Comparison of ENCODE assay signal across 27 cellular contexts in the genomic region with DNA sequence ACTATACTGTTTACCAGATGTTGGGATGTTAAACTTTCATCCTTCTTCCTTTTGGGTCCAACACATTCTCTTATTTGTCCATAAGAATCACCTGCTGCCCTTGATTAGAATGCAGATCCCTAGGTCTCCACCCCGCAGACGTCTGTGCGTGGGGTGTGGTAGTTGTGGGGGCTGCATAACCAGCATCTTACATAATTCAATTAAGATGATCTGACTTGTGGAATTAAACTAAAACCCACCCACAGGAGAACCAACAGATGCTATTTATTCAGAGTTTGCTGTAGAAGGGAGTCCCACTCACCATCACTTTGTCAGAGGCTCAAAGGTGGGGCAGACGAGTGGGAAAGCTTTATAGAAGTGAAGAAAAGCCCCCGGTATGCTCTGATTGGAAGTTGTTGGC. TPM values are rescaled to one million over a fixed set of nuclear protein-coding genes. Genes with fewer than 3 reads are reported as not detected.
DNase-seq lines count a peak whose midpoint lies in the region; ATAC-seq and TF ChIP-seq lines count a peak whose summit lies in the region.
"Had no signal": no experiment of that assay in that cellular context is flagged by ENCODE, and none has a peak within 500 bp of the region (broad histone marks: within the 10 kb centered on the region; RNA-seq: fewer than 3 reads in every experiment).

No MANE protein-coding gene starts in this region.

- peaks cover 2% of the 10 kb centered on the region for H3K79me2 ChIP-seq in trophoblast cell (ENCODE audit: control insufficient read depth, insufficient read depth, low read length, poor library complexity)
- H3K79me2 ChIP-seq: parathyroid adenoma had no signal

- H3K14ac ChIP-seq in trophoblast cell (ENCODE audit: low read length): no peak overlapping the region

- no peaks in the 10 kb centered on the region for H3K36me3 ChIP-seq in trophoblast cell (ENCODE audit: control insufficient read depth in 1 of 2, insufficient read depth in 2 of 2, low read length in 2 of 2)
- H3K36me3 ChIP-seq: Peyer's patch had no signal

- no peak overlapping the region for H3K27ac Mint-ChIP-seq in T-helper 1 cell treated with Interleukin-12 subunit alpha and Interleukin-12 subunit beta and Interleukin-4 antibody, amounts not matched to agents 30 μg/mL and 1 μg/mL, for 36 hours
- H3K27ac Mint-ChIP-seq in IgD-negative memory B cell (no peak overlapping the region), osteocyte (ENCODE audit: unreplicated experiment) (no peak overlapping the region)
- peak overlapping the region; percentile 17 for H3K27ac Mint-ChIP-seq in central memory CD8-positive, alpha-beta T cell (ENCODE audit: low read depth)

- H4K8ac ChIP-seq in trophoblast cell (ENCODE audit: low read depth, low read length): no peak overlapping the region

- peaks cover 13% of the 10 kb centered on the region for H3K4me1 Mint-ChIP-seq in T-helper 1 cell treated with Interleukin-12 subunit alpha and Interleukin-12 subunit beta and Interleukin-4 antibody, amounts not matched to agents 30 μg/mL and 1 μg/mL, for 36 hours (ENCODE audit: low read depth)
- H3K4me1 Mint-ChIP-seq in IgD-negative memory B cell (peaks cover 11 to 22% (median 17%) of the 10 kb centered on the region in 3 donors), osteocyte (ENCODE audit: unreplicated experiment) (peaks cover 28% of the 10 kb centered on the region)
- peaks cover 19% of the 10 kb centered on the region for H3K4me1 Mint-ChIP-seq in central memory CD8-positive, alpha-beta T cell

- no peak overlapping the region for H3K4ac ChIP-seq in trophoblast cell (ENCODE audit: low read depth, low read length)

- no peak overlapping the region for H3K27ac ChIP-seq in trophoblast cell (ENCODE audit: low read depth, low read length)
- H3K27ac ChIP-seq: foreskin keratinocyte, hepatocyte, KMS-11, parathyroid adenoma, VCaP had no signal

- H3K18ac ChIP-seq in trophoblast cell (ENCODE audit: low read length): no peak overlapping the region

- no peak for TF ChIP-seq CTCF in osteocyte (IDR thresholded peaks at IDR 0.05)

- H2BK12ac ChIP-seq in trophoblast cell (ENCODE audit: low read length): no peak overlapping the region

- H3K4me1 ChIP-seq in trophoblast cell (ENCODE audit: control insufficient read depth in 1 of 2, insufficient read depth in 2 of 2, low read length in 2 of 2): peaks cover 2% of the 10 kb centered on the region in 2 experiments
- H3K4me1 ChIP-seq: foreskin keratinocyte had no signal

- no peak overlapping the region for H2AFZ ChIP-seq in trophoblast cell (ENCODE audit: insufficient read depth, low read length, poor library complexity)
- H2AFZ ChIP-seq: hepatocyte had no signal

- H3K9me3 Mint-ChIP-seq in T-helper 1 cell treated with Interleukin-12 subunit alpha and Interleukin-12 subunit beta and Interleukin-4 antibody, amounts not matched to agents 30 μg/mL and 1 μg/mL, for 36 hours: no peaks in the 10 kb centered on the region
- H3K9me3 Mint-ChIP-seq in IgD-negative memory B cell (peaks cover 0 to 2% (median 0%) of the 10 kb centered on the region in 3 donors), osteocyte (ENCODE audit: unreplicated experiment) (no peaks in the 10 kb centered on the region)
- H3K9me3 Mint-ChIP-seq in central memory CD8-positive, alpha-beta T cell: no peaks in the 10 kb centered on the region

- DNase-seq in T-helper 1 cell (no peak), osteocyte (ENCODE audit: extremely low spot score, unreplicated experiment) (no peak), trophoblast cell (no peak), NCI-H2081 treated with DMSO at 0.1 percent for 48 hours (lab: John Stamatoyannopoulos, UW) (no peak), RPMI8226 (no peak)
- DNase-seq in central memory CD8-positive, alpha-beta T cell (ENCODE audit: low spot score in 2 of 2): no peak
- DNase-seq: 8988T; activated CD4-positive, alpha-beta T cell treated with anti-CD3 and anti-CD28 coated beads, Interleukin-2, amount 50 U/mL, for 4 hours; activated gamma-delta T cell; COR-L47; effector CD8-positive, alpha-beta T cell; foreskin keratinocyte; mesendoderm; NCI-H1436 treated with DMSO at 0.1 percent for 48 hours; Peyer's patch; stimulated activated CD4-positive, alpha-beta T cell treated with anti-CD3 and anti-CD28 coated beads, Interleukin-4, amount 100 ng/mL, for 4 hours; stimulated activated naive CD4-positive, alpha-beta T cell treated with Interleukin-2 at 50 U/mL for 16 hours had no signal

- ATAC-seq in central memory CD8-positive, alpha-beta T cell (replicated peaks; ENCODE audit: extremely low read depth, poor library complexity, severe bottlenecking): no peak
- ATAC-seq: foreskin keratinocyte, left lobe of liver, sciatic nerve had no signal

- H3K23ac ChIP-seq in trophoblast cell (ENCODE audit: low read length): no peak overlapping the region

- no peaks in the 10 kb centered on the region for H3K36me3 Mint-ChIP-seq in T-helper 1 cell treated with Interleukin-12 subunit alpha and Interleukin-12 subunit beta and Interleukin-4 antibody, amounts not matched to agents 30 μg/mL and 1 μg/mL, for 36 hours (ENCODE audit: low read depth)
- H3K36me3 Mint-ChIP-seq in IgD-negative memory B cell (peaks cover 2% of the 10 kb centered on the region), osteocyte (ENCODE audit: unreplicated experiment) (no peaks in the 10 kb centered on the region)
- H3K36me3 Mint-ChIP-seq in central memory CD8-positive, alpha-beta T cell (ENCODE audit: insufficient read depth): no peaks in the 10 kb centered on the region

- H3K27me3 ChIP-seq in trophoblast cell (ENCODE audit: insufficient read depth, low read length): no peaks in the 10 kb centered on the region
- H3K27me3 ChIP-seq: hepatocyte, Peyer's patch had no signal

- H4K12ac ChIP-seq in trophoblast cell (ENCODE audit: low read depth, low read length): no peak overlapping the region

- H2BK5ac ChIP-seq in trophoblast cell (ENCODE audit: low read depth, low read length, poor library complexity): no peak overlapping the region

- H2BK120ac ChIP-seq in trophoblast cell (ENCODE audit: insufficient read depth, low read length, poor library complexity): no peak overlapping the region

- no peak overlapping the region for H2AK5ac ChIP-seq in trophoblast cell (ENCODE audit: low read length)

- H3K9me3 ChIP-seq in trophoblast cell (ENCODE audit: insufficient read depth, low read depth, low read length): no peaks in the 10 kb centered on the region
- H3K9me3 ChIP-seq: Peyer's patch had no signal

- H3K27me3 Mint-ChIP-seq in T-helper 1 cell treated with Interleukin-12 subunit alpha and Interleukin-12 subunit beta and Interleukin-4 antibody, amounts not matched to agents 30 μg/mL and 1 μg/mL, for 36 hours (ENCODE audit: low read depth): peaks cover 39% of the 10 kb centered on the region
- H3K27me3 Mint-ChIP-seq in IgD-negative memory B cell: peaks cover 15% of the 10 kb centered on the region
- H3K27me3 Mint-ChIP-seq in central memory CD8-positive, alpha-beta T cell: peaks cover 20% of the 10 kb centered on the region
- peaks cover 3% of the 10 kb centered on the region for H3K27me3 Mint-ChIP-seq in osteocyte (ENCODE audit: unreplicated experiment)

- H3K79me1 ChIP-seq in trophoblast cell (ENCODE audit: low read length): peaks cover 2% of the 10 kb centered on the region

- H3K4me3 ChIP-seq in trophoblast cell (ENCODE audit: low read depth, low read length): no peak overlapping the region
- H3K4me3 ChIP-seq: GM12878, hepatocyte, Peyer's patch had no signal

- no CpG with 5 or more reads among the region's 5 CpGs for WGBS in trophoblast cell (ENCODE audit: extremely low coverage, insufficient coverage, insufficient read length)

- H4K91ac ChIP-seq in trophoblast cell (ENCODE audit: low read depth, low read length): no peak overlapping the region

- H3K4me2 ChIP-seq in trophoblast cell (ENCODE audit: low read length): no peak overlapping the region
- H3K4me2 ChIP-seq: KMS-11 had no signal

- peak overlapping the region; percentile 38 for H3K4me3 Mint-ChIP-seq in T-helper 1 cell treated with Interleukin-12 subunit alpha and Interleukin-12 subunit beta and Interleukin-4 antibody, amounts not matched to agents 30 μg/mL and 1 μg/mL, for 36 hours
- H3K4me3 Mint-ChIP-seq in IgD-negative memory B cell (peak overlapping the region in 3 of 4 donors; percentile 55 to 82 (median 56)), osteocyte (ENCODE audit: unreplicated experiment) (peak overlapping the region; percentile 27)
- H3K4me3 Mint-ChIP-seq in central memory CD8-positive, alpha-beta T cell: peak overlapping the region; percentile 21

- no peak overlapping the region for H3K9ac ChIP-seq in trophoblast cell (ENCODE audit: low read length)
- H3K9ac ChIP-seq: KMS-11, parathyroid adenoma had no signal

RNA-seq across cellular contexts. Expression of a gene that starts 1.6 kb away (rescaled TPM):
- 1.8 TPM for polyA plus RNA-seq in IgD-negative memory B cell
- total RNA-seq in osteocyte: 7.1 and 7.9 TPM in 2 replicates
- polyA plus RNA-seq in trophoblast cell (2013): 6.9 and 7.2 TPM in 2 replicates

RNA-seq across cellular contexts. Expression of a gene that starts 37.8 kb away (rescaled TPM):
- 3.8 TPM for polyA plus RNA-seq in IgD-negative memory B cell
- 4.8 and 5.3 TPM in 2 replicates for total RNA-seq in osteocyte
- 1.9 TPM in 2 replicates for polyA plus RNA-seq in trophoblast cell (2013)

RNA-seq across cellular contexts. Expression of a gene that starts 37.9 kb away (rescaled TPM):
- polyA plus RNA-seq in IgD-negative memory B cell: not detected
- total RNA-seq in osteocyte: 0.94 TPM in 1 of 2 replicates, not detected in the other
- 0.07 and 0.15 TPM in 2 replicates for polyA plus RNA-seq in trophoblast cell (2013)
- total RNA-seq: foreskin keratinocyte, GM12878, hepatocyte, HT1080, left lobe of liver, Peyer's patch had no signal
- polyA plus RNA-seq: foreskin keratinocyte, GM12878 had no signal
